Comparison of ENCODE assay signal across 1 cellular context in genomic region chr18:23964282-23965238, GRCh38.
TF ChIP-seq lines count a peak whose summit lies in the region.

No MANE protein-coding gene starts in this region.

TF ChIP-seq in SK-N-SH treated with all-trans-retinoic acid at 6 μM for 48 hours, 23 proteins besides CTCF, POLR2A, EP300 and RAD21 (continued from another document):
- TF ChIP-seq CSRNP3 (CRISPR knock-in tag; IDR thresholded peaks at IDR 0.05), result no peak
- no peak for TF ChIP-seq GLIS3 (CRISPR knock-in tag; IDR thresholded peaks at IDR 0.05)
